In the genomic region with DNA sequence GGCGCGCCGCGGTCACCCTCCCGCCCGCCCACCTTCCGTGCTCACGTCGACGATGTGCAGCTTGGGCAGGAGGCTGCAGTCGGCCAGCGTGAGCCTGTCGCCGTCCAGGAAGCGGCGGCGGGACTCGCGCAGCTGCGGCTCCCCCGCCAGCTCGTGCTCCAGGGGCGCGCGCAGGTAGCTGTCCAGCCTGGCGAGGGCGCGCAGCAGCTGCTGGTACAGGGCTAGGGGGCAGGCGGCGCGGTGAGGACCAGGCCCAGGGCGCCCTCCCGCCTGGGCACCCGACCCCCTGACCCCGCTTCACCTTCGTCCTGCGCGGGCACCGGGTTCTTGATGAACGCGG, we compare ENCODE assay signal across 17 cellular contexts. TPM values are rescaled to one million over a fixed set of nuclear protein-coding genes. Genes with fewer than 3 reads are reported as not detected.
DNase-seq lines count a peak whose midpoint lies in the region; ATAC-seq and TF ChIP-seq lines count a peak whose summit lies in the region.
"Had no signal": no experiment of that assay in that cellular context is flagged by ENCODE, and none has a peak within 500 bp of the region (broad histone marks: within the 10 kb centered on the region; RNA-seq: fewer than 3 reads in every experiment).

No MANE protein-coding gene starts in this region.

- no peak for ATAC-seq in HG03045 (IDR thresholded peaks at IDR 0.05; ENCODE audit: unreplicated experiment)
- no peak for ATAC-seq in GM18517 (IDR thresholded peaks at IDR 0.05; ENCODE audit: unreplicated experiment)

- peak overlapping the region; percentile 41 for H3K4me3 ChIP-seq in adipocyte (ENCODE audit: low read length)
- peak overlapping the region; percentile 43 for H3K4me3 ChIP-seq in iPS-15b (ENCODE audit: low read depth, low read length)
- peak overlapping the region; percentile 12 to 44 for H3K4me3 ChIP-seq in testis

- H3K4me1 ChIP-seq in adipocyte (ENCODE audit: control insufficient read depth, insufficient read depth, low read length) (peaks cover 31% of the 10 kb centered on the region), iPS-15b (ENCODE audit: control insufficient read depth, insufficient read depth, low read length) (peaks cover 5% of the 10 kb centered on the region), testis (peaks cover 21% of the 10 kb centered on the region)

- no peaks in the 10 kb centered on the region for H3K9me3 ChIP-seq in adipocyte (ENCODE audit: control insufficient read depth, low read length)
- H3K9me3 ChIP-seq in iPS-15b (ENCODE audit: control insufficient read depth, insufficient read depth, low read length) = peaks cover 4% of the 10 kb centered on the region
- H3K9me3 ChIP-seq in testis = no peaks in the 10 kb centered on the region

- DNase-seq in DMS53 treated with DMSO at 0.1 percent for 48 hours (lab: John Stamatoyannopoulos, UW; ENCODE audit: unreplicated experiment) (peak; percentile 41), adipocyte (ENCODE audit: low read depth) (no peak), testis (no peak), NCI-H226 (no peak)
- DNase-seq: activated CD4-positive, alpha-beta T cell treated with anti-CD3 and anti-CD28 coated beads for 1 hour; activated naive CD4-positive, alpha-beta T cell treated with anti-CD3 and anti-CD28 coated beads for 36 hours; activated T-cell treated with anti-CD3 and anti-CD28 coated beads, Interleukin-2, amount 50 U/mL, for 24 hours; aorta; CD4-positive, alpha-beta memory T cell; NCI-H1436; NCI-H524 treated with DMSO at 0.1 percent for 48 hours; stimulated activated CD4-positive, alpha-beta T cell treated with anti-CD3 and anti-CD28 coated beads, Interleukin-12 subunit alpha, Interleukin-12 subunit beta, amount 100 ng/mL, for 4 hours had no signal

- H3K27ac ChIP-seq in testis = no peak overlapping the region

- H3K27me3 ChIP-seq in adipocyte (replicated peaks; ENCODE audit: control insufficient read depth, insufficient read depth, low read length) (no peaks in the 10 kb centered on the region), iPS-15b (ENCODE audit: control insufficient read depth, insufficient read depth, low read length) (peaks cover 17% of the 10 kb centered on the region), testis (no peaks in the 10 kb centered on the region)

- no peak for TF ChIP-seq CTCF in testis (IDR thresholded peaks at IDR 0.05)

- no peak for TF ChIP-seq POLR2A in testis (IDR thresholded peaks at IDR 0.05)

- intact Hi-C loops in testis (cut with DNase I; ENCODE audit: low total_unique reads) = no loop called here

- H3K36me3 ChIP-seq in adipocyte (ENCODE audit: control insufficient read depth, insufficient read depth, low read length, severe bottlenecking) (no peaks in the 10 kb centered on the region), iPS-15b (ENCODE audit: control insufficient read depth, insufficient read depth, low read length) (no peaks in the 10 kb centered on the region), testis (ENCODE audit: low read depth, missing control alignments) (no peaks in the 10 kb centered on the region)

- WGBS in testis, 2 donors = 51 to 64% methylated on average over 12 to 41 of the region's 41 CpGs

- peak overlapping the region; percentile 54 for H3K9ac ChIP-seq in adipocyte (ENCODE audit: low read length)
- no peak overlapping the region for H3K9ac ChIP-seq in iPS-15b (ENCODE audit: low read depth, low read length)

RNA-seq across cellular contexts. Expression of a gene that starts 1.5 kb away (rescaled TPM):
- total RNA-seq in testis = 1 to 10 TPM; 1.8 to 1.9 TPM
- polyA plus RNA-seq in testis (ENCODE audit: insufficient read depth, low read depth, low replicate concordance) = 2.8 TPM
- total RNA-seq: activated naive CD4-positive, alpha-beta T cell treated with anti-CD3 and anti-CD28 coated beads for 36 hours; lung microvascular endothelial cell had no signal

RNA-seq across cellular contexts. Expression of a gene that starts 2.6 kb away (rescaled TPM):
- 10 to 100 TPM; 47.8 to 56.6 TPM for total RNA-seq in testis
- 25.9 TPM for polyA plus RNA-seq in testis (ENCODE audit: insufficient read depth, low read depth, low replicate concordance)

RNA-seq across cellular contexts. Expression of a gene that starts 12.1 kb away (rescaled TPM):
- total RNA-seq in testis = 100 to 1,000 TPM in 1 of 2 donors, 10 to 100 TPM in 1; 59.3 to 131 TPM
- 17.5 TPM for polyA plus RNA-seq in testis (ENCODE audit: insufficient read depth, low read depth, low replicate concordance)
- total RNA-seq: activated naive CD4-positive, alpha-beta T cell treated with anti-CD3 and anti-CD28 coated beads for 36 hours; lung microvascular endothelial cell; M059J had no signal
- polyA plus RNA-seq: CD4-positive, alpha-beta memory T cell had no signal

RNA-seq across cellular contexts. Expression of a gene that starts 17.6 kb away (rescaled TPM):
- total RNA-seq in testis = 1,000 to 10,000 TPM; 5,554 to 5,948 TPM
- 4,976 TPM for polyA plus RNA-seq in testis (ENCODE audit: insufficient read depth, low read depth, low replicate concordance)
- total RNA-seq: activated naive CD4-positive, alpha-beta T cell treated with anti-CD3 and anti-CD28 coated beads for 36 hours; M059J had no signal

RNA-seq across cellular contexts. Expression of a gene that starts 33.2 kb away (rescaled TPM):
- 10 to 100 TPM; 56.0 to 65.5 TPM for total RNA-seq in testis
- polyA plus RNA-seq in testis (ENCODE audit: insufficient read depth, low read depth, low replicate concordance) = 33.6 TPM
